Comparison of ENCODE assay signal across 34 cellular contexts in genomic region chr2:137411556-137411955, GRCh38.
"Had no signal": no experiment of that assay in that cellular context is flagged by ENCODE, and none has a peak within 500 bp of the region (broad histone marks: within the 10 kb centered on the region; RNA-seq: fewer than 3 reads in every experiment).

No MANE protein-coding gene starts in this region.

- H3K4me3 ChIP-seq: body of pancreas, breast epithelium, PC-9 had no signal

- H3K4me1 Mint-ChIP-seq: activated B cell treated with CpG ODN at 0.5 μM for 24 hours; activated naive CD4-positive, alpha-beta T cell treated with anti-CD3 and anti-CD28 coated beads, Interleukin-2, amount 50 U/mL, for 24 hours; activated naive CD8-positive, alpha-beta T cell treated with anti-CD3 and anti-CD28 coated beads, Interleukin-2, amount 10 ng/mL, durations not matched to agents 7 days and 5 days had no signal

- ATAC-seq: activated CD8-positive, alpha-beta T cell treated with anti-CD3 and anti-CD28 coated beads for 36 hours; body of pancreas had no signal

- H3K4me3 Mint-ChIP-seq: activated B cell treated with CpG ODN at 0.5 μM for 24 hours; activated CD8-positive, alpha-beta T cell treated with anti-CD3 and anti-CD28 coated beads for 36 hours; activated naive CD4-positive, alpha-beta T cell treated with anti-CD3 and anti-CD28 coated beads, Interleukin-2, amount 50 U/mL, for 24 hours; activated naive CD8-positive, alpha-beta T cell treated with anti-CD3 and anti-CD28 coated beads, Interleukin-2, amount 10 ng/mL, durations not matched to agents 7 days and 5 days had no signal

- H3K36me3 Mint-ChIP-seq: activated naive CD4-positive, alpha-beta T cell treated with anti-CD3 and anti-CD28 coated beads, Interleukin-2, amount 50 U/mL, for 24 hours; activated naive CD8-positive, alpha-beta T cell treated with anti-CD3 and anti-CD28 coated beads, Interleukin-2, amount 10 ng/mL, durations not matched to agents 7 days and 5 days had no signal

- DNase-seq: activated B cell treated with CpG ODN at 0.5 μM for 24 hours; activated CD4-positive, alpha-beta T cell treated with anti-CD3 and anti-CD28 coated beads for 1 hour; activated CD4-positive, alpha-beta T cell treated with anti-CD3 and anti-CD28 coated beads for 48 hours; activated CD4-positive, alpha-beta T cell treated with anti-CD3 and anti-CD28 coated beads, Interleukin-2, amount 50 U/mL, for 4 hours; activated CD8-positive, alpha-beta T cell treated with anti-CD3 and anti-CD28 coated beads for 36 hours; activated gamma-delta T cell; activated naive CD4-positive, alpha-beta T cell treated with Interleukin-2 at 50 U/mL for 16 hours; activated naive CD8-positive, alpha-beta T cell treated with anti-CD3 and anti-CD28 coated beads, Interleukin-2, amount 10 ng/mL, durations not matched to agents 7 days and 5 days; activated T-cell treated with anti-CD3 and anti-CD28 coated beads, Interleukin-2, amount 50 U/mL, for 1 hour; amygdala; body of pancreas; Kasumi-1; KG1; MM.1S; MV-4-11; NCI-H1092; NCI-H1436 treated with DMSO at 0.1 percent for 48 hours; NCI-H1694 treated with DMSO at 0.1 percent for 48 hours; NCI-H2029 treated with DMSO at 0.1 percent for 48 hours; NCI-H2107; NCI-H2171; NCI-H510A; NCI-H526; NCI-H748 treated with DMSO at 0.1 percent for 48 hours; NK-92 treated with Interleukin-12 subunit alpha and Interleukin-12 subunit beta, amount 100 ng/mL, for 24 hours; PC-9; Right ventricle myocardium superior; SW 1271; T-helper 1 cell; T-helper 2 cell; T-helper 9 cell had no signal

- H3K27me3 ChIP-seq: body of pancreas, breast epithelium had no signal

- H3K27me3 Mint-ChIP-seq: activated B cell treated with CpG ODN at 0.5 μM for 24 hours; activated CD8-positive, alpha-beta T cell treated with anti-CD3 and anti-CD28 coated beads for 36 hours; activated naive CD4-positive, alpha-beta T cell treated with anti-CD3 and anti-CD28 coated beads, Interleukin-2, amount 50 U/mL, for 24 hours; activated naive CD8-positive, alpha-beta T cell treated with anti-CD3 and anti-CD28 coated beads, Interleukin-2, amount 10 ng/mL, durations not matched to agents 7 days and 5 days had no signal

- H3K36me3 ChIP-seq: breast epithelium had no signal

- H3K27ac Mint-ChIP-seq: activated B cell treated with CpG ODN at 0.5 μM for 24 hours; activated CD8-positive, alpha-beta T cell treated with anti-CD3 and anti-CD28 coated beads for 36 hours; activated naive CD4-positive, alpha-beta T cell treated with anti-CD3 and anti-CD28 coated beads, Interleukin-2, amount 50 U/mL, for 24 hours; activated naive CD8-positive, alpha-beta T cell treated with anti-CD3 and anti-CD28 coated beads, Interleukin-2, amount 10 ng/mL, durations not matched to agents 7 days and 5 days; activated T-helper 2 cell treated with anti-CD3 and anti-CD28 coated beads, Interferon-gamma antibody, Interleukin-2, Interleukin-4, amounts not matched to agents 10 μg/mL and 5 μg/mL and 100 μg/mL, durations not matched to agents 14 hours and 24 hours and 36 hours had no signal

- H3K9me3 ChIP-seq: body of pancreas, breast epithelium had no signal

- H3K9me3 Mint-ChIP-seq: activated naive CD8-positive, alpha-beta T cell treated with anti-CD3 and anti-CD28 coated beads, Interleukin-2, amount 10 ng/mL, durations not matched to agents 7 days and 5 days had no signal

- H3K4me1 ChIP-seq: body of pancreas, breast epithelium had no signal
